Comparison of ENCODE assay signal across 8 cellular contexts in the genomic region with DNA sequence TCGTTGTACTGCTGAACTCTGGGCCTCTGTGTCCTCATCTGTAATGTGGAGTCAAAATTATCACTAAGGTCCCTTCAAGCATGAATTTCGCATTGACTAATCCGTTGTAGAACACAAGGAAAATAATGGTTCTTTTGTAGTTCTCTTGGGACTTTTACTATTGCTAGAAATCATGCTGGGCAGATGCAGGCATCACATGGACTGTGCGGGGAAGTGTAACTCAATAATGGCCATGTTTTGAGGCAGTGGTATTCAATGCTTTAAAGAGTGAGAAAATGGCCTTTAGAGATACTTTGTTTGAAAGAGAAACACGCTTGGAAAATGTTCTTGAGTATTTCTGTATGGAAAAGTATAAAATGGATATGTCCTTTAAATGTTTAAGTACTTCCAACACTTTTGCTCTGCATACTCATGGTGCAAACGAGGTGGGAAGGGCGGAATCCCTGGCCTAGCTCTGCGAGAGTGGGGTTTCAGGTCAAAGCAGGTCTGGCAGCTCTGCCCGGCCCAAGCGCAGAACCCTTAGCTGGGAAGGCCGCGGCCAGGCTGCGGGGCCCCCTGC.
DNase-seq lines count a peak whose midpoint lies in the region; FAIRE-seq and TF ChIP-seq lines count a peak whose summit lies in the region.

No MANE protein-coding gene starts in this region.

- no peak overlapping the region for H3K27ac ChIP-seq in GM23248

- H3F3A ChIP-seq in GM23248 (ENCODE audit: insufficient read depth), result no peaks in the 10 kb centered on the region

- WGBS in GM23248 (ENCODE audit: low coverage in 1 of 2, low lambda C conversion rate in 2 of 2, missing lambda C conversion rate in 2 of 2), 2 experiments, result 29% methylated on average over 13 of the region's 13 CpGs

- H3K4me1 ChIP-seq in GM23248 (ENCODE audit: insufficient read depth), result no peaks in the 10 kb centered on the region
- H3K4me1 ChIP-seq in mononuclear cell (ENCODE audit: insufficient read depth, low read length), result peaks cover 15% of the 10 kb centered on the region

- no peak overlapping the region; the same call in 1 of the 2 replicates for H3K9ac ChIP-seq in GM23248

- peak overlapping the region; percentile 48 for H3K4me3 ChIP-seq in AG09309 (ENCODE audit: control insufficient read depth, low read depth, low read length)
- peak overlapping the region; percentile 74 for H3K4me3 ChIP-seq in GM23248
- H3K4me3 ChIP-seq in bronchial epithelial cell (ENCODE audit: low read depth, low read length), result peak overlapping the region; percentile 59
- peak overlapping the region; percentile 25 for H3K4me3 ChIP-seq in mononuclear cell (ENCODE audit: low read length)

- peak overlapping the region; percentile 79 for H3K4me2 ChIP-seq in GM23248 (ENCODE audit: unreplicated experiment)

- no peak for FAIRE-seq in bronchial epithelial cell (lab: Jason Lieb, UNC)

- DNase-seq in AG09309 (ENCODE audit: low read depth) (no peak), GM23248 (no peak), bronchial epithelial cell (ENCODE audit: low read depth) (no peak), SIG-M5 treated with dmso at 0.1 percent for 504 hours (lab: John Stamatoyannopoulos, UW; ENCODE audit: unreplicated experiment) (no peak), GOT3 (lab: John Stamatoyannopoulos, UW) (no peak), NCI-H2107 treated with DMSO at 0.1 percent for 48 hours (lab: John Stamatoyannopoulos, UW; ENCODE audit: unreplicated experiment) (no peak)
- no peak for DNase-seq in activated CD4-positive, alpha-beta T cell treated with anti-CD3 and anti-CD28 coated beads, Interleukin-2, amount 50 U/mL, for 48 hours

- no peaks in the 10 kb centered on the region for H3K79me2 ChIP-seq in GM23248 (ENCODE audit: insufficient read depth)

- H3K9me3 ChIP-seq in GM23248 (ENCODE audit: low read depth) (no peaks in the 10 kb centered on the region), mononuclear cell (ENCODE audit: low read depth, low read length) (no peaks in the 10 kb centered on the region)

- H2AFZ ChIP-seq in GM23248, result peak overlapping the region; percentile 88

- in situ Hi-C loops in GM23248 (cut with MboI), result no loop called here

- no peak for TF ChIP-seq CTCF in AG09309 (IDR thresholded peaks at IDR 0.05; ENCODE audit: control insufficient read depth, insufficient read depth, low read depth, low read length, missing control alignments)
- TF ChIP-seq CTCF in bronchial epithelial cell (IDR thresholded peaks at IDR 0.05; ENCODE audit: insufficient read depth, low read length, severe bottlenecking), result no peak

- H3K27me3 ChIP-seq in GM23248 (replicated peaks; ENCODE audit: insufficient read depth) (no peaks in the 10 kb centered on the region), bronchial epithelial cell (ENCODE audit: control insufficient read depth, insufficient read depth, low read length) (no peaks in the 10 kb centered on the region), mononuclear cell (ENCODE audit: insufficient read depth, low read length) (peaks cover 9% of the 10 kb centered on the region)

- no peaks in the 10 kb centered on the region for H4K20me1 ChIP-seq in GM23248 (ENCODE audit: insufficient read depth)

- H3K9me2 ChIP-seq in GM23248 (ENCODE audit: insufficient read depth), result no peaks in the 10 kb centered on the region

- H3K36me3 ChIP-seq in GM23248 (ENCODE audit: low read depth) (no peaks in the 10 kb centered on the region), bronchial epithelial cell (ENCODE audit: control insufficient read depth, insufficient read depth, low read length) (no peaks in the 10 kb centered on the region)
